10 cellular contexts compared by ENCODE assay signal in genomic region chr4:40990202-40990898, GRCh38.
DNase-seq lines count a peak whose midpoint lies in the region; ATAC-seq and TF ChIP-seq lines count a peak whose summit lies in the region.
"Had no signal": no experiment of that assay in that cellular context is flagged by ENCODE, and none has a peak within 500 bp of the region (broad histone marks: within the 10 kb centered on the region; RNA-seq: fewer than 3 reads in every experiment).

No MANE protein-coding gene starts in this region.

- H3K4me3 Mint-ChIP-seq in stimulated activated effector memory CD8-positive, alpha-beta T cell treated with anti-CD3 and anti-CD28 coated beads, Interleukin-12 subunit alpha, Interleukin-12 subunit beta, amount 100 ng/mL, for 72 hours, result no peak overlapping the region
- H3K4me3 Mint-ChIP-seq in activated naive CD8-positive, alpha-beta T cell treated with anti-CD3 and anti-CD28 coated beads for 36 hours, result no peak overlapping the region

- peak; percentile 43 for ATAC-seq in stimulated activated effector memory CD8-positive, alpha-beta T cell treated with anti-CD3 and anti-CD28 coated beads, Interleukin-12 subunit alpha, Interleukin-12 subunit beta, amount 100 ng/mL, for 72 hours
- ATAC-seq in GM18502 (IDR thresholded peaks at IDR 0.05; ENCODE audit: poor library complexity, unreplicated experiment), result no peak
- ATAC-seq: upper lobe of right lung had no signal

- POLR2A ChIA-PET in PC-9 (lab: Charles Lee; ENCODE audit: unreplicated experiment), result interaction anchor here (0.5 to 1.6 kb wide), 3 partner anchors 66 to 421 kb away, joined by 3 to 20 read pairs (median 4); no protein-coding TSS in a partner anchor

- no peaks in the 10 kb centered on the region for H4K20me1 ChIP-seq in PC-9 (ENCODE audit: insufficient read depth)

- peaks cover 13% of the 10 kb centered on the region for H3F3A ChIP-seq in PC-9 (ENCODE audit: insufficient read depth, low read depth)

- H3K4me1 ChIP-seq in PC-9 (replicated peaks; ENCODE audit: insufficient read depth), result peaks cover 39% of the 10 kb centered on the region

- no peaks in the 10 kb centered on the region for H3K36me3 Mint-ChIP-seq in stimulated activated effector memory CD8-positive, alpha-beta T cell treated with anti-CD3 and anti-CD28 coated beads, Interleukin-12 subunit alpha, Interleukin-12 subunit beta, amount 100 ng/mL, for 72 hours
- no peaks in the 10 kb centered on the region for H3K36me3 Mint-ChIP-seq in activated naive CD8-positive, alpha-beta T cell treated with anti-CD3 and anti-CD28 coated beads for 36 hours

- intact Hi-C loops in PC-9 (cut with micrococcal nuclease; ENCODE audit: unreplicated experiment), result no loop called here

- H3K4me1 Mint-ChIP-seq in stimulated activated effector memory CD8-positive, alpha-beta T cell treated with anti-CD3 and anti-CD28 coated beads, Interleukin-12 subunit alpha, Interleukin-12 subunit beta, amount 100 ng/mL, for 72 hours, result no peaks in the 10 kb centered on the region
- H3K4me1 Mint-ChIP-seq in activated naive CD8-positive, alpha-beta T cell treated with anti-CD3 and anti-CD28 coated beads for 36 hours, result peaks cover 2% of the 10 kb centered on the region

- no peak overlapping the region for H3K4me3 ChIP-seq in PC-9
- H3K4me3 ChIP-seq in fibroblast of mammary gland (ENCODE audit: control insufficient read depth, low read depth, low read length), result no peak overlapping the region
- H3K4me3 ChIP-seq: upper lobe of right lung had no signal

- peak overlapping the region; percentile 48 for H3K4me2 ChIP-seq in PC-9

- no peak overlapping the region for H3K27ac Mint-ChIP-seq in stimulated activated effector memory CD8-positive, alpha-beta T cell treated with anti-CD3 and anti-CD28 coated beads, Interleukin-12 subunit alpha, Interleukin-12 subunit beta, amount 100 ng/mL, for 72 hours
- no peak overlapping the region for H3K27ac Mint-ChIP-seq in activated naive CD8-positive, alpha-beta T cell treated with anti-CD3 and anti-CD28 coated beads for 36 hours

- H3K9me3 ChIP-seq in PC-9 (ENCODE audit: insufficient read depth, low read depth), result no peaks in the 10 kb centered on the region
- H3K9me3 ChIP-seq: upper lobe of right lung had no signal

- peak; percentile 43 for DNase-seq in DMS53 (lab: John Stamatoyannopoulos, UW)
- DNase-seq in DMS53 treated with DMSO at 0.1 percent for 48 hours (lab: John Stamatoyannopoulos, UW; ENCODE audit: unreplicated experiment), result no peak
- DNase-seq in PC-9, result peak; percentile 45 to 85
- DNase-seq in fibroblast of mammary gland (ENCODE audit: low read depth), result peak; percentile 97
- DNase-seq in stimulated activated effector memory CD8-positive, alpha-beta T cell treated with anti-CD3 and anti-CD28 coated beads, Interleukin-12 subunit alpha, Interleukin-12 subunit beta, amount 100 ng/mL, for 72 hours (ENCODE audit: low spot score in 2 of 2), result no peak
- DNase-seq in activated naive CD8-positive, alpha-beta T cell treated with anti-CD3 and anti-CD28 coated beads for 36 hours, result no peak
- no peak for DNase-seq in erythroblast (lab: John Stamatoyannopoulos, UW)
- DNase-seq: upper lobe of right lung had no signal

- peak overlapping the region; percentile 92 for H3K27ac ChIP-seq in PC-9
- H3K27ac ChIP-seq: 22Rv1, upper lobe of right lung had no signal

- no peaks in the 10 kb centered on the region for H3K36me3 ChIP-seq in PC-9 (ENCODE audit: low read depth)
- H3K36me3 ChIP-seq: upper lobe of right lung had no signal

- no peaks in the 10 kb centered on the region for H3K79me2 ChIP-seq in PC-9 (ENCODE audit: low read depth)

- no peak for TF ChIP-seq CTCF in PC-9 (conservative IDR thresholded peaks at IDR 0.05)
- TF ChIP-seq CTCF in fibroblast of mammary gland (conservative IDR thresholded peaks at IDR 0.05; ENCODE audit: control insufficient read depth, insufficient read depth, low read depth, low read length), result no peak

- no peaks in the 10 kb centered on the region for H3K9me2 ChIP-seq in PC-9 (ENCODE audit: insufficient read depth)

- CTCF ChIA-PET in PC-9 (lab: Charles Lee), result interaction anchor here (0.5 to 1.9 kb wide), 5 partner anchors 14 to 1001 kb away, joined by 3 to 14 read pairs (median 4); partner anchors contain the start of gene APBB2

- no peak for TF ChIP-seq POLR2A in erythroblast (IDR thresholded peaks at IDR 0.05; ENCODE audit: low read length)

- no peaks in the 10 kb centered on the region for H3K27me3 ChIP-seq in PC-9 (ENCODE audit: insufficient read depth, low read depth)
- H3K27me3 ChIP-seq: upper lobe of right lung had no signal

- TSS peak; percentile 92 for BruUV-seq in PC-9 (replicated peaks; lab: Mats Ljungman, UMichigan)

- H3K27me3 Mint-ChIP-seq in activated naive CD8-positive, alpha-beta T cell treated with anti-CD3 and anti-CD28 coated beads for 36 hours, result no peaks in the 10 kb centered on the region

- H3K9me3 Mint-ChIP-seq in stimulated activated effector memory CD8-positive, alpha-beta T cell treated with anti-CD3 and anti-CD28 coated beads, Interleukin-12 subunit alpha, Interleukin-12 subunit beta, amount 100 ng/mL, for 72 hours, result no peaks in the 10 kb centered on the region
- H3K9me3 Mint-ChIP-seq in activated naive CD8-positive, alpha-beta T cell treated with anti-CD3 and anti-CD28 coated beads for 36 hours, result no peaks in the 10 kb centered on the region

- H2AFZ ChIP-seq in PC-9, result peak overlapping the region; percentile 42; the same call in 1 of the 2 replicates

Comparison
In these comparisons a context has a peak if more than half of its experiments do, and no peak if none do; other contexts are left out.
1. DNase-seq: peak in DMS53 (single experiment), PC-9 (2 of 2) and fibroblast of mammary gland (single experiment); none in DMS53 treated with DMSO at 0.1 percent for 48 hours (single experiment), stimulated activated effector memory CD8-positive, alpha-beta T cell treated with anti-CD3 and anti-CD28 coated beads, Interleukin-12 subunit alpha, Interleukin-12 subunit beta, amount 100 ng/mL, for 72 hours (0 of 2), activated naive CD8-positive, alpha-beta T cell treated with anti-CD3 and anti-CD28 coated beads for 36 hours (single experiment) and erythroblast (0 of 2).